In genomic region chr1:36083219-36083618, GRCh38 we compare ENCODE assay signal across 23 cellular contexts. TPM values are rescaled to one million over a fixed set of nuclear protein-coding genes. Genes with fewer than 3 reads are reported as not detected.
DNase-seq lines count a peak whose midpoint lies in the region; ATAC-seq, FAIRE-seq and TF ChIP-seq lines count a peak whose summit lies in the region.
"Had no signal": no experiment of that assay in that cellular context is flagged by ENCODE, and none has a peak within 500 bp of the region (broad histone marks: within the 10 kb centered on the region; RNA-seq: fewer than 3 reads in every experiment).

No MANE protein-coding gene starts in this region.

- H3K9me3 ChIP-seq in astrocyte (ENCODE audit: insufficient read depth, low read depth, low read length) (no peaks in the 10 kb centered on the region), sigmoid colon (no peaks in the 10 kb centered on the region), uterus (no peaks in the 10 kb centered on the region)
- H3K9me3 ChIP-seq: Caco-2, left lung, upper lobe of right lung had no signal

- peak overlapping the region; percentile 91 for H3K4me2 ChIP-seq in astrocyte (ENCODE audit: low read length)

- ATAC-seq in GM21390 (IDR thresholded peaks at IDR 0.05; ENCODE audit: unreplicated experiment), result no peak
- ATAC-seq: activated CD8-positive, alpha-beta T cell treated with anti-CD3 and anti-CD28 coated beads, Interleukin-2, amount 10 ng/mL, durations not matched to agents 7 days and 5 days; activated T-helper 17 cell treated with anti-CD3 and anti-CD28 coated beads, Interleukin-2, amount 50 U/mL, for 72 hours; Panc1; stimulated activated naive B cell treated with anti-CD40 and anti-IgM and Interleukin-4, amounts not matched to agents 10 μg/mL and 1 μg/mL and 100 μg/mL, for 72 hours had no signal

- TF ChIP-seq POLR2A in sigmoid colon (IDR thresholded peaks at IDR 0.05) (no peak), uterus (IDR thresholded peaks at IDR 0.05) (no peak)

- no peak overlapping the region for H3K9ac ChIP-seq in astrocyte (ENCODE audit: low read length)

- H3K27ac ChIP-seq in astrocyte (ENCODE audit: low read depth, low read length), result no peak overlapping the region
- H3K27ac ChIP-seq in sigmoid colon, result no peak overlapping the region
- no peak overlapping the region for H3K27ac ChIP-seq in uterus
- H3K27ac ChIP-seq: left lung, upper lobe of right lung had no signal

- H3K27me3 ChIP-seq in H7 (ENCODE audit: control insufficient read depth, insufficient read depth, low read length) (peaks cover 8% of the 10 kb centered on the region; the same call in 1 of the 2 replicates), astrocyte (ENCODE audit: insufficient read depth, low read length) (no peaks in the 10 kb centered on the region), sigmoid colon (peaks cover 0 to 12% (median 0%) of the 10 kb centered on the region in 3 donors), uterus (no peaks in the 10 kb centered on the region)

- H3K79me2 ChIP-seq in astrocyte (ENCODE audit: insufficient read depth, low read length), result no peaks in the 10 kb centered on the region

- 86 to 91% methylated on average over 13 of the region's 13 CpGs for WGBS in sigmoid colon, 2 donors

- H3K36me3 Mint-ChIP-seq in astrocyte (ENCODE audit: low read depth, unreplicated experiment) (peaks cover 3% of the 10 kb centered on the region), mesothelial cell of epicardium (no peaks in the 10 kb centered on the region)
- H3K36me3 Mint-ChIP-seq: activated naive CD4-positive, alpha-beta T cell treated with anti-CD3 and anti-CD28 coated beads, Interleukin-2, amount 50 U/mL, for 24 hours; memory B cell; stimulated activated naive B cell treated with anti-CD40 and anti-IgM and Interleukin-4, amounts not matched to agents 10 μg/mL and 1 μg/mL and 100 μg/mL, for 72 hours had no signal

- intact Hi-C loops in sigmoid colon (cut with DNase I) (no loop called here), uterus (cut with DNase I; ENCODE audit: low total_unique reads) (no loop called here)

- H4K20me1 ChIP-seq in astrocyte (ENCODE audit: insufficient read depth, low read length), result no peaks in the 10 kb centered on the region

- peak overlapping the region; percentile 15 for H3K4me3 Mint-ChIP-seq in astrocyte (ENCODE audit: unreplicated experiment)
- H3K4me3 Mint-ChIP-seq in mesothelial cell of epicardium, result peak overlapping the region; percentile 69
- H3K4me3 Mint-ChIP-seq: activated CD8-positive, alpha-beta T cell treated with anti-CD3 and anti-CD28 coated beads, Interleukin-2, amount 10 ng/mL, durations not matched to agents 7 days and 5 days; activated naive CD4-positive, alpha-beta T cell treated with anti-CD3 and anti-CD28 coated beads, Interleukin-2, amount 50 U/mL, for 24 hours; activated T-helper 17 cell treated with anti-CD3 and anti-CD28 coated beads, Interleukin-2, amount 50 U/mL, for 72 hours had no signal

- H3K4me1 ChIP-seq in astrocyte (ENCODE audit: insufficient read depth, low read length) (peaks cover 8% of the 10 kb centered on the region), sigmoid colon (peaks cover 0 to 18% (median 16%) of the 10 kb centered on the region in 4 donors), uterus (peaks cover 0 to 2% of the 10 kb centered on the region in 2 donors)

- H3K27me3 Mint-ChIP-seq in astrocyte (ENCODE audit: low read depth, unreplicated experiment) (no peaks in the 10 kb centered on the region), mesothelial cell of epicardium (ENCODE audit: low read depth) (peaks cover 4% of the 10 kb centered on the region)

- no peak for FAIRE-seq in astrocyte (lab: Jason Lieb, UNC)
- FAIRE-seq: H1, islet of Langerhans had no signal

- H2AFZ ChIP-seq in astrocyte (ENCODE audit: low read depth, low read length), result peak overlapping the region; percentile 79

- H3K4me3 ChIP-seq in H7 (ENCODE audit: insufficient read depth, low read depth, low read length) (no peak overlapping the region), astrocyte (ENCODE audit: insufficient read depth, low read depth, low read length) (no peak overlapping the region), sigmoid colon (peak overlapping the region in 1 of 4 donors; percentile 56), uterus (no peak overlapping the region)

- H3K4me1 Mint-ChIP-seq in astrocyte (ENCODE audit: low read depth, unreplicated experiment) (peaks cover 2% of the 10 kb centered on the region), mesothelial cell of epicardium (peaks cover 7% of the 10 kb centered on the region)
- H3K4me1 Mint-ChIP-seq: activated T-helper 17 cell treated with anti-CD3 and anti-CD28 coated beads, Interleukin-2, amount 50 U/mL, for 72 hours; memory B cell had no signal

- H3K36me3 ChIP-seq in H7 (replicated peaks; ENCODE audit: control insufficient read depth, insufficient read depth, low read length), result no peaks in the 10 kb centered on the region
- H3K36me3 ChIP-seq in astrocyte (ENCODE audit: insufficient read depth, low read length), result no peaks in the 10 kb centered on the region
- no peaks in the 10 kb centered on the region for H3K36me3 ChIP-seq in sigmoid colon
- H3K36me3 ChIP-seq in uterus, result no peaks in the 10 kb centered on the region
- H3K36me3 ChIP-seq: left lung, upper lobe of right lung had no signal

- no peak for TF ChIP-seq EP300 in sigmoid colon (IDR thresholded peaks at IDR 0.05)

- H3K9me3 Mint-ChIP-seq in astrocyte (ENCODE audit: unreplicated experiment) (no peaks in the 10 kb centered on the region), mesothelial cell of epicardium (no peaks in the 10 kb centered on the region)
- H3K9me3 Mint-ChIP-seq: activated naive CD4-positive, alpha-beta T cell treated with anti-CD3 and anti-CD28 coated beads, Interleukin-2, amount 50 U/mL, for 24 hours; activated T-helper 17 cell treated with anti-CD3 and anti-CD28 coated beads, Interleukin-2, amount 50 U/mL, for 72 hours; memory B cell; stimulated activated naive B cell treated with anti-CD40 and anti-IgM and Interleukin-4, amounts not matched to agents 10 μg/mL and 1 μg/mL and 100 μg/mL, for 72 hours had no signal

- H3K27ac Mint-ChIP-seq in astrocyte (ENCODE audit: unreplicated experiment) (no peak overlapping the region), mesothelial cell of epicardium (no peak overlapping the region)
- H3K27ac Mint-ChIP-seq: activated CD8-positive, alpha-beta T cell treated with anti-CD3 and anti-CD28 coated beads, Interleukin-2, amount 10 ng/mL, durations not matched to agents 7 days and 5 days; activated naive CD4-positive, alpha-beta T cell treated with anti-CD3 and anti-CD28 coated beads, Interleukin-2, amount 50 U/mL, for 24 hours; activated T-helper 17 cell treated with anti-CD3 and anti-CD28 coated beads, Interleukin-2, amount 50 U/mL, for 72 hours; stimulated activated naive B cell treated with anti-CD40 and anti-IgM and Interleukin-4, amounts not matched to agents 10 μg/mL and 1 μg/mL and 100 μg/mL, for 72 hours had no signal

- TF ChIP-seq CTCF in astrocyte (IDR thresholded peaks at IDR 0.05; ENCODE audit: insufficient read depth, low read depth, low read length) (no peak), mesothelial cell of epicardium (IDR thresholded peaks at IDR 0.05; ENCODE audit: unreplicated experiment) (no peak), sigmoid colon (IDR thresholded peaks at IDR 0.05) (no peak), uterus (IDR thresholded peaks at IDR 0.05) (no peak)

- DNase-seq in H7, result peak; percentile 22
- no peak for DNase-seq in astrocyte (ENCODE audit: low read depth)
- no peak for DNase-seq in mesothelial cell of epicardium (ENCODE audit: low spot score in 2 of 2, unreplicated experiment in 2 of 2)
- peak; percentile 50 for DNase-seq in sigmoid colon
- no peak for DNase-seq in uterus
- no peak for DNase-seq in activated naive CD4-positive, alpha-beta T cell treated with Interleukin-2 at 50 U/mL for 16 hours
- no peak for DNase-seq in foreskin melanocyte
- DNase-seq: activated CD4-positive, alpha-beta T cell treated with anti-CD3 and anti-CD28 coated beads for 4 hours; activated CD8-positive, alpha-beta T cell treated with anti-CD3 and anti-CD28 coated beads, Interleukin-2, amount 10 ng/mL, durations not matched to agents 7 days and 5 days; amniotic stem cell; Caco-2; Karpas-422; stimulated activated naive B cell treated with anti-CD40 and anti-IgM and Interleukin-4, amounts not matched to agents 10 μg/mL and 1 μg/mL and 100 μg/mL, for 72 hours; T-helper 9 cell had no signal

RNA-seq across cellular contexts. Expression of gene TEKT2, which starts 0.7 kb away (rescaled TPM):
- 1.0 and 1.2 TPM in 2 replicates for total RNA-seq in H7 (2014; rRNA removed; shearing (Covaris generic))
- total RNA-seq in astrocyte (0.38 and 0.39 TPM in 2 replicates), mesothelial cell of epicardium (2.6 to 3.6 TPM (median 3.2 TPM) in 3 replicates), sigmoid colon (under 1 TPM in 1 of 4 donors, not detected in 3; 0.33 TPM), uterus (1 to 10 TPM in 2 of 4 donors, under 1 TPM in 1, not detected in 1; 0.77 to 7.5 (median 1.2) TPM)
- polyA plus RNA-seq in sigmoid colon, result under 1 TPM in 1 of 3 donors, not detected in 2; 0.19 TPM
- total RNA-seq: activated CD8-positive, alpha-beta T cell treated with anti-CD3 and anti-CD28 coated beads, Interleukin-2, amount 10 ng/mL, durations not matched to agents 7 days and 5 days; Caco-2 had no signal

RNA-seq across cellular contexts. Expression of gene ADPRS, which starts 5.5 kb away (rescaled TPM):
- 112 and 116 TPM in 2 replicates for total RNA-seq in H7 (2014; rRNA removed; shearing (Covaris generic))
- 28.7 and 32.2 TPM in 2 replicates for total RNA-seq in astrocyte
- 31.6 to 33.3 TPM (median 32.6 TPM) in 3 replicates for total RNA-seq in mesothelial cell of epicardium
- 10 to 100 TPM; 24.3 to 49.6 (median 37.0) TPM for total RNA-seq in sigmoid colon
- 10 to 100 TPM; 21.6 to 30.0 (median 29.6) TPM for polyA plus RNA-seq in sigmoid colon
- total RNA-seq in uterus, result 10 to 100 TPM in 3 of 4 donors, 1 to 10 TPM in 1; 9.2 to 23.7 (median 17.2) TPM

RNA-seq across cellular contexts. Expression of gene COL8A2, which starts 41.8 kb away (rescaled TPM):
- 1.6 TPM in 2 replicates for total RNA-seq in H7 (2014; rRNA removed; shearing (Covaris generic))
- total RNA-seq in astrocyte (3.4 and 10.8 TPM in 2 replicates), mesothelial cell of epicardium (9.0 to 10.5 TPM (median 10.4 TPM) in 3 replicates), sigmoid colon (10 to 100 TPM in 1 of 4 donors, 1 to 10 TPM in 3; 1.8 to 13.0 (median 4.3) TPM), uterus (10 to 100 TPM in 1 of 4 donors, 1 to 10 TPM in 3; 1.2 to 16.6 (median 5.8) TPM)
- 1 to 10 TPM in 2 of 3 donors, under 1 TPM in 1; 0.60 to 3.2 (median 2.4) TPM for polyA plus RNA-seq in sigmoid colon

Comparison
In these comparisons a context has a peak if more than half of its experiments do, and no peak if none do; other contexts are left out.
1. DNase-seq: peak in H7 (single experiment) and sigmoid colon (single experiment); none in astrocyte (single experiment), mesothelial cell of epicardium (0 of 2), uterus (0 of 2), activated naive CD4-positive, alpha-beta T cell treated with Interleukin-2 at 50 U/mL for 16 hours (single experiment) and foreskin melanocyte (single experiment).